19 cellular contexts compared by ENCODE assay signal in genomic region chrX:136318166-136318565, GRCh38. TPM values are rescaled to one million over a fixed set of nuclear protein-coding genes. Genes with fewer than 3 reads are reported as not detected.
DNase-seq lines count a peak whose midpoint lies in the region; ATAC-seq, FAIRE-seq and TF ChIP-seq lines count a peak whose summit lies in the region.
"Had no signal": no experiment of that assay in that cellular context is flagged by ENCODE, and none has a peak within 500 bp of the region (broad histone marks: within the 10 kb centered on the region; RNA-seq: fewer than 3 reads in every experiment).

No MANE protein-coding gene starts in this region.

- FAIRE-seq in A549 (lab: Jason Lieb, UNC): peak; percentile 98
- no peak for FAIRE-seq in HTR-8/SVneo (lab: Jason Lieb, UNC)
- FAIRE-seq: GM19239, HepG2 had no signal

- no peak overlapping the region for H3K27ac ChIP-seq in A549
- H3K27ac ChIP-seq: C4-2B, GM23248, KMS-11 had no signal

- H3K9me3 ChIP-seq in A549: no peaks in the 10 kb centered on the region
- H3K9me3 ChIP-seq: BE2C had no signal

- H3K9me3 Mint-ChIP-seq in glutamatergic neuron (ENCODE audit: unreplicated experiment) (peaks cover 7% of the 10 kb centered on the region), type B pancreatic cell (no peaks in the 10 kb centered on the region)

- no peaks in the 10 kb centered on the region for H3K4me1 ChIP-seq in A549

- ATAC-seq in A549: no peak
- no peak for ATAC-seq in HG03342 (IDR thresholded peaks at IDR 0.05; ENCODE audit: unreplicated experiment)
- ATAC-seq: HepG2 had no signal

- TF ChIP-seq POLR2A in A549 (IDR thresholded peaks at IDR 0.05; ENCODE audit: low read length): no peak

- H3K36me3 Mint-ChIP-seq in glutamatergic neuron (ENCODE audit: unreplicated experiment) (no peaks in the 10 kb centered on the region), type B pancreatic cell (no peaks in the 10 kb centered on the region)
- H3K36me3 Mint-ChIP-seq: CD4-positive, alpha-beta memory T cell had no signal

- no peak overlapping the region for H3K4me2 ChIP-seq in A549
- H3K4me2 ChIP-seq: KMS-11 had no signal

- H3K4me3 ChIP-seq in A549: no peak overlapping the region
- H3K4me3 ChIP-seq: GM23248 had no signal

- DNase-seq in A549 (ENCODE audit: low read depth in 1 of 2, low spot score in 1 of 2) (no peak), DMS 273 treated with DMSO at 0.1 percent for 48 hours (lab: John Stamatoyannopoulos, UW) (peak; percentile 38), NCI-H446 treated with DMSO at 0.1 percent for 48 hours (lab: John Stamatoyannopoulos, UW) (peak; percentile 31), glutamatergic neuron (no peak), type B pancreatic cell (ENCODE audit: extremely low spot score, unreplicated experiment) (no peak), HTR-8/SVneo (ENCODE audit: insufficient read length, low spot score) (no peak)
- DNase-seq: BE2C; CD4-positive, alpha-beta memory T cell; COR-L47; GF-D8; GM23248; H7 had no signal

- TF ChIP-seq EP300 in A549 (IDR thresholded peaks at IDR 0.05): no peak

- H3K27me3 Mint-ChIP-seq in glutamatergic neuron (ENCODE audit: unreplicated experiment): peaks cover 2% of the 10 kb centered on the region
- no peaks in the 10 kb centered on the region for H3K27me3 Mint-ChIP-seq in type B pancreatic cell
- H3K27me3 Mint-ChIP-seq: CD4-positive, alpha-beta memory T cell had no signal

- H3K4me3 Mint-ChIP-seq in glutamatergic neuron (ENCODE audit: unreplicated experiment) (no peak overlapping the region), type B pancreatic cell (no peak overlapping the region)
- H3K4me3 Mint-ChIP-seq: CD4-positive, alpha-beta memory T cell had no signal

- H3K4me1 Mint-ChIP-seq in glutamatergic neuron (ENCODE audit: low read depth, unreplicated experiment) (peaks cover 36% of the 10 kb centered on the region), type B pancreatic cell (ENCODE audit: unreplicated experiment) (no peaks in the 10 kb centered on the region)
- H3K4me1 Mint-ChIP-seq: CD4-positive, alpha-beta memory T cell had no signal

- peak overlapping the region; percentile 80 for H3K27ac Mint-ChIP-seq in glutamatergic neuron (ENCODE audit: unreplicated experiment)
- H3K27ac Mint-ChIP-seq in type B pancreatic cell: no peak overlapping the region
- H3K27ac Mint-ChIP-seq: CD4-positive, alpha-beta memory T cell had no signal

- no peak for TF ChIP-seq RAD21 in A549 (conservative IDR thresholded peaks at IDR 0.05 in 1 of 2, IDR thresholded peaks at IDR 0.05 in 1 of 2)

- CTCF ChIA-PET in A549 (lab: Yijun Ruan, JAX): no interaction called here

- WGBS in A549 (ENCODE audit: missing lambda C conversion rate): 73% methylated on average over 2 of the region's 2 CpGs

- TF ChIP-seq CTCF in A549 (IDR thresholded peaks at IDR 0.05) (no peak), glutamatergic neuron (IDR thresholded peaks at IDR 0.05; ENCODE audit: partially characterized antibody, unreplicated experiment) (no peak), type B pancreatic cell (conservative IDR thresholded peaks at IDR 0.05) (no peak)

- POLR2A ChIA-PET in A549 (lab: Yijun Ruan, JAX): no interaction called here

TF ChIP-seq in A549, 52 proteins besides CTCF, POLR2A, EP300 and RAD21:
- no peak for TF ChIP-seq SMC3 (IDR thresholded peaks at IDR 0.05)

RNA-seq across cellular contexts. Expression of gene ADGRG4, which starts 17.4 kb away (rescaled TPM):
- polyA plus RNA-seq in A549 (2011; rRNA removed) (not detected in 2 replicates), A549 (2017; fragmentation: RNase III; extraction: RNeasy Plus Mini Kit Qiagen cat#74134 plus additional on column Dnase treatment) (not detected in 3 replicates)
- polyA plus RNA-seq in A549 (2012; cell fraction: cytosol; rRNA removed): not detected in 2 replicates
- polyA plus RNA-seq in A549 (2012; cell fraction: nucleus; rRNA removed): not detected in 2 replicates
- polyA minus RNA-seq in A549 (2011; rRNA and poly(A)+ RNA removed): 0.05 TPM in 1 of 2 replicates, not detected in the other
- total RNA-seq in glutamatergic neuron (ENCODE audit: unreplicated experiment) (not detected), type B pancreatic cell (ENCODE audit: low replicate concordance) (1.2 and 11.8 TPM in 2 replicates)
- total RNA-seq: A172; CD4-positive, alpha-beta memory T cell; GM23248; H7; HepG2 had no signal
- polyA plus RNA-seq: AG04450; CD4-positive, alpha-beta memory T cell; GM23248; HepG2 had no signal

Comparison
In these comparisons a context has a peak if more than half of its experiments do, and no peak if none do; other contexts are left out.
1. DNase-seq: peak in DMS 273 treated with DMSO at 0.1 percent for 48 hours (single experiment) and NCI-H446 treated with DMSO at 0.1 percent for 48 hours (single experiment); none in A549 (0 of 2), glutamatergic neuron (single experiment), type B pancreatic cell (single experiment) and HTR-8/SVneo (single experiment).